ENCODE assay signal across 8 cellular contexts in genomic region chr2:181036848-181037603, GRCh38. TPM values are rescaled to one million over a fixed set of nuclear protein-coding genes. Genes with fewer than 3 reads are reported as not detected.
DNase-seq lines count a peak whose midpoint lies in the region; ATAC-seq and TF ChIP-seq lines count a peak whose summit lies in the region.

No MANE protein-coding gene starts in this region.

- no peaks in the 10 kb centered on the region for H3K4me1 Mint-ChIP-seq in endodermal cell

- H2AFZ ChIP-seq in IMR-90 (replicated peaks; ENCODE audit: low read length, poor library complexity) (no peak overlapping the region), fibroblast of lung (ENCODE audit: low read length) (no peak overlapping the region)

- no peak overlapping the region; a peak in 1 of 4 replicates for H4K8ac ChIP-seq in IMR-90 (ENCODE audit: low read depth in 2 of 2, low read length in 2 of 2)

- H3K4me3 Mint-ChIP-seq in endodermal cell: no peak overlapping the region

- H3K36me3 Mint-ChIP-seq in endodermal cell (ENCODE audit: low read depth): peaks cover 7% of the 10 kb centered on the region

- no peak for TF ChIP-seq POLR2A in IMR-90 (IDR thresholded peaks at IDR 0.05; ENCODE audit: low read depth, low read length)

- H2BK120ac ChIP-seq in IMR-90 (ENCODE audit: low read depth, low read length): no peak overlapping the region; the same call in 1 of the 2 replicates

- no peak for TF ChIP-seq RAD21 in IMR-90 (IDR thresholded peaks at IDR 0.05; ENCODE audit: low read length)

- no peak overlapping the region for H3K27ac Mint-ChIP-seq in endodermal cell

- H2BK5ac ChIP-seq in IMR-90 (ENCODE audit: low read depth, low read length, poor library complexity, severe bottlenecking): peak overlapping the region; percentile 81

- H3K4me1 ChIP-seq in IMR-90 (ENCODE audit: control insufficient read depth, insufficient read depth, low read length) (peaks cover 5% of the 10 kb centered on the region), fibroblast of lung (ENCODE audit: control insufficient read depth, extremely low read depth, insufficient read depth, low read length) (peaks cover 9% of the 10 kb centered on the region), endodermal cell (ENCODE audit: control insufficient read depth, insufficient read depth, low read length) (no peaks in the 10 kb centered on the region)

- no TSS peak for BruUV-seq in IMR-90 (replicated peaks; lab: Mats Ljungman, UMichigan)

- H3K9me1 ChIP-seq in IMR-90 (ENCODE audit: insufficient read depth, low read length): peaks cover 9% of the 10 kb centered on the region

- dilution Hi-C loops in IMR-90 (cut with HindIII; ENCODE audit: low sequenced_read_pairs, unreplicated experiment): no loop called here

- no peak overlapping the region; the same call in 1 of the 2 replicates for H4K5ac ChIP-seq in IMR-90 (ENCODE audit: low read depth, low read length)

- H2AK9ac ChIP-seq in IMR-90 (replicated peaks; ENCODE audit: low read depth, low read length, poor library complexity): no peak overlapping the region

- no peak overlapping the region for H3K56ac ChIP-seq in IMR-90 (ENCODE audit: extremely low read depth, insufficient read depth, low read length)

- H3K14ac ChIP-seq in IMR-90 (replicated peaks; ENCODE audit: low read depth, low read length): no peak overlapping the region

- no peak overlapping the region for H4K91ac ChIP-seq in IMR-90 (ENCODE audit: insufficient read depth, low read depth, low read length)

- H3K36me3 ChIP-seq in IMR-90 (ENCODE audit: control insufficient read depth, insufficient read depth, low read length) (no peaks in the 10 kb centered on the region), fibroblast of lung (ENCODE audit: control insufficient read depth, insufficient read depth, low read length) (no peaks in the 10 kb centered on the region), endodermal cell (ENCODE audit: control insufficient read depth, insufficient read depth, low read length) (no peaks in the 10 kb centered on the region)

- POLR2A ChIA-PET in IMR-90 (lab: Charles Lee; ENCODE audit: unreplicated experiment): no interaction called here

- peaks cover 17% of the 10 kb centered on the region; the same call in 1 of the 2 replicates for H4K20me1 ChIP-seq in IMR-90 (ENCODE audit: insufficient read depth, low read length)
- no peaks in the 10 kb centered on the region for H4K20me1 ChIP-seq in fibroblast of lung (ENCODE audit: control insufficient read depth, extremely low read depth, insufficient read depth, low read length)

- H3K27ac ChIP-seq in IMR-90 (ENCODE audit: insufficient read depth, low read length): 0 out of 2 replicates have a peak overlapping the region, but pooled peaks have one; percentile 37
- H3K27ac ChIP-seq in fibroblast of lung (ENCODE audit: insufficient read depth, low read length): peak overlapping the region; percentile 61
- H3K27ac ChIP-seq in endodermal cell (ENCODE audit: low read depth, low read length): no peak overlapping the region

- in situ Hi-C loops in IMR-90 (cut with MboI; ENCODE audit: low sequenced_read_pairs): no loop called here

- no peaks in the 10 kb centered on the region for H3K9me3 Mint-ChIP-seq in endodermal cell

- no peaks in the 10 kb centered on the region for H3K27me3 Mint-ChIP-seq in endodermal cell (ENCODE audit: insufficient read depth)

- no peak for TF ChIP-seq CTCF in IMR-90 (conservative IDR thresholded peaks at IDR 0.05; ENCODE audit: low read depth, low read length)
- no peak for TF ChIP-seq CTCF in fibroblast of lung (conservative IDR thresholded peaks at IDR 0.05 in 1 of 2, IDR thresholded peaks at IDR 0.05 in 1 of 2; ENCODE audit: low read depth in 1 of 2, low read length in 2 of 2)
- TF ChIP-seq CTCF in endodermal cell (conservative IDR thresholded peaks at IDR 0.05): no peak

- H3K4me3 ChIP-seq in IMR-90 (ENCODE audit: insufficient read depth, low read depth, low read length): no peak overlapping the region
- H3K4me3 ChIP-seq in fibroblast of lung (replicated peaks in 1 of 4; ENCODE audit: control extremely low read depth in 1 of 4, insufficient read depth in 1 of 4, low read depth in 3 of 4, low read length in 4 of 4): no peak overlapping the region
- H3K4me3 ChIP-seq in endodermal cell (ENCODE audit: low read length): no peak overlapping the region

- H3K4ac ChIP-seq in IMR-90 (ENCODE audit: low read depth, low read length): no peak overlapping the region

- H3K27me3 ChIP-seq in IMR-90 (ENCODE audit: control insufficient read depth, insufficient read depth, low read length): no peaks in the 10 kb centered on the region
- H3K27me3 ChIP-seq in fibroblast of lung (ENCODE audit: control insufficient read depth, insufficient read depth, low read length): no peaks in the 10 kb centered on the region
- H3K27me3 ChIP-seq in endodermal cell (ENCODE audit: control insufficient read depth, insufficient read depth, low read length, poor library complexity, severe bottlenecking): no peaks in the 10 kb centered on the region

- no peak overlapping the region for H2AK5ac ChIP-seq in IMR-90 (ENCODE audit: low read depth, low read length)

- peak overlapping the region; percentile 66; the same call in 1 of the 2 replicates for H3K23ac ChIP-seq in IMR-90 (ENCODE audit: low read depth, low read length)

- H3K18ac ChIP-seq in IMR-90 (ENCODE audit: low read depth, low read length): peak overlapping the region; percentile 83; the same call in 1 of the 2 replicates

- H3K79me1 ChIP-seq in IMR-90 (ENCODE audit: low read depth in 1 of 2, low read length in 2 of 2): peaks cover 7 to 33% of the 10 kb centered on the region in 2 experiments

- H3K9me3 ChIP-seq in IMR-90 (ENCODE audit: control insufficient read depth, insufficient read depth, low read length) (no peaks in the 10 kb centered on the region), fibroblast of lung (ENCODE audit: control insufficient read depth, insufficient read depth, low read depth, low read length) (no peaks in the 10 kb centered on the region), endodermal cell (ENCODE audit: control insufficient read depth, low read length) (no peaks in the 10 kb centered on the region)

- intact Hi-C loops in IMR-90 (cut with micrococcal nuclease): no loop called here

- 0 out of 3 replicates have a peak overlapping the region, but pooled peaks have one; percentile 63 for H2BK15ac ChIP-seq in IMR-90 (ENCODE audit: low read depth, low read length)

- peak; percentile 82 for DNase-seq in EL
- DNase-seq in IMR-90: peak; percentile 80
- DNase-seq in fibroblast of lung (ENCODE audit: low read depth in 2 of 2): peak; percentile 64 to 86
- DNase-seq in NCI-H510A treated with DMSO at 0.1 percent for 48 hours (lab: John Stamatoyannopoulos, UW): no peak
- no peak for DNase-seq in epidermal melanocyte (ENCODE audit: insufficient read length, low spot score)
- DNase-seq in NCI-H526 (lab: John Stamatoyannopoulos, UW): no peak
- no peak for DNase-seq in endodermal cell

- H2BK20ac ChIP-seq in IMR-90 (ENCODE audit: low read depth, low read length): no peak overlapping the region

- ATAC-seq in GM21515 (IDR thresholded peaks at IDR 0.05; ENCODE audit: unreplicated experiment) (peak; percentile 60), IMR-90 (ENCODE audit: low read depth) (peak; percentile 52)

- CTCF ChIA-PET in IMR-90 (lab: Yijun Ruan, JAX): interaction anchor here (0.7 to 1.3 kb wide), 3 partner anchors 11 to 16 kb away, joined by 3 to 4 read pairs (median 3); no protein-coding TSS in a partner anchor

- H3K9ac ChIP-seq in IMR-90 (ENCODE audit: low read depth, low read length): no peak overlapping the region
- H3K9ac ChIP-seq in fibroblast of lung (ENCODE audit: insufficient read depth, low read length): no peak overlapping the region
- no peak overlapping the region for H3K9ac ChIP-seq in endodermal cell (ENCODE audit: extremely low read depth, low read length, poor library complexity, severe bottlenecking)

- H3K79me2 ChIP-seq in fibroblast of lung (ENCODE audit: control insufficient read depth, insufficient read depth, low read length): peaks cover 55% of the 10 kb centered on the region

- WGBS in IMR-90 (ENCODE audit: extremely low coverage in 2 of 2, insufficient read length in 1 of 2), 2 experiments: no CpG with 5 or more reads among the region's 4 CpGs
- 96% methylated on average over 4 of the region's 4 CpGs; no CpG with 5 or more reads in 1 of the 2 experiments for WGBS in endodermal cell (ENCODE audit: insufficient coverage in 1 of 2, insufficient read length in 1 of 2), 2 experiments

- peak overlapping the region; percentile 62; the same call in 1 of the 2 replicates for H3K4me2 ChIP-seq in IMR-90 (ENCODE audit: low read depth, low read length)
- H3K4me2 ChIP-seq in fibroblast of lung (ENCODE audit: extremely low read depth, insufficient read depth, low read length): peak overlapping the region; percentile 4

TF ChIP-seq in IMR-90, 13 proteins besides CTCF, POLR2A, EP300 and RAD21:
- TF ChIP-seq ELK1 (IDR thresholded peaks at IDR 0.05; ENCODE audit: borderline replicate concordance, low read depth, low read length) (no peak), FOS (IDR thresholded peaks at IDR 0.05; ENCODE audit: low read depth, low read length) (peak; percentile 54)

RNA-seq across cellular contexts. Expression of gene UBE2E3, which starts 56.6 kb away (rescaled TPM):
- total RNA-seq in IMR-90 (2012; rRNA removed) (92.8 and 106 TPM in 2 replicates), fibroblast of lung (43.1 and 57.5 TPM in 2 replicates), endodermal cell (10 to 100 TPM; 84.2 to 85.0 TPM)
- polyA plus RNA-seq in IMR-90 (2012; rRNA removed) (89.7 and 114 TPM in 2 replicates), fibroblast of lung (138 TPM in 2 replicates)
- 43.0 and 45.4 TPM in 2 replicates for polyA plus RNA-seq in IMR-90 (2012; cell fraction: cytosol; rRNA removed)
- 17.3 and 152 TPM in 2 replicates for polyA plus RNA-seq in IMR-90 (2012; cell fraction: nucleus; rRNA removed; ENCODE audit: low replicate concordance)
- polyA plus RNA-seq in fibroblast of lung (2012): 96.8 and 128 TPM in 2 replicates
- polyA minus RNA-seq in fibroblast of lung (ENCODE audit: low replicate concordance): 27.4 and 56.4 TPM in 2 replicates
- 275 TPM for polyA plus RNA-seq in endodermal cell (2013, experiment 1 of 2)
- 231 TPM for polyA plus RNA-seq in endodermal cell (2013, experiment 2 of 2)

Comparison
In these comparisons a context has a peak if more than half of its experiments do, and no peak if none do; other contexts are left out.
1. DNase-seq: peak in EL (single experiment), IMR-90 (single experiment) and fibroblast of lung (2 of 2); none in NCI-H510A treated with DMSO at 0.1 percent for 48 hours (single experiment), epidermal melanocyte (single experiment), NCI-H526 (0 of 2) and endodermal cell (single experiment).